Comparison of ENCODE assay signal across 25 cellular contexts in the genomic region with DNA sequence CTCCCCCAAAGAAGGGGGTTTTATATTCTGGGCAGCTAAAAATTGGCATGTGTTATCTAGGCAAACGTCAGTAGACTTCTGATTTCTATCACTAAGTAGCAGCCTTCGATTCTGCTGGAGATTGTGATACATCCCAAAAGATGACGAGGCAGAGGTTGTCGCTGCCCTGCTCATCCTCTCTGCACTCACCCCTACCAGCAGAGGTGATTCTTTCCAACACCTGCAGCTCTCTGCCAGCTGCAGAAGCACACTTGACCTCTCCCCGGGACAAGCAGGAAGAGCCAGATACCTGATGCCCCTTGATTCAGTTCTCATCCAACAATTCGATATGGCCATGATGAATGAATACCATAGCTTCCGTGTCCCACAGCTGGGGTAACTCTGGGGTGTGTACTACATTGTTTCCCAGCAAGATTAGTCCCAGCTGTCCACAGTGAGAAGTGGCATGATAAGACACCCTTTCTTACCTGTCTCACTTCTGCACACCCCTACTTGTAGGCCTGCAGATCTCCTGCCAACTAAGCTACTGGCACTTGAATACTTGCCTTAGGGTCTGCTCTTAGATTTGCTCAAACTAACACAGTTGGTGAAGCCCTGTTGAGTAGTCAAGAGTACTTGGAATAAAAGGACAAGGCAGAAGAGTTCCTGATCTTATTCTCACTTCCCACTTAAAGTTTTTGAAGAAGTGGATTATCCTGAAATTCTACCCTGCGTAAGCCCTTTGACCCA. TPM values are rescaled to one million over a fixed set of nuclear protein-coding genes. Genes with fewer than 3 reads are reported as not detected.
DNase-seq lines count a peak whose midpoint lies in the region; ATAC-seq and TF ChIP-seq lines count a peak whose summit lies in the region.
"Had no signal": no experiment of that assay in that cellular context is flagged by ENCODE, and none has a peak within 500 bp of the region (broad histone marks: within the 10 kb centered on the region; RNA-seq: fewer than 3 reads in every experiment).

No MANE protein-coding gene starts in this region.

- intact Hi-C loops in body of pancreas (cut with DNase I) = no loop called here

- no peaks in the 10 kb centered on the region for H3K27me3 ChIP-seq in body of pancreas
- H3K27me3 ChIP-seq in MG63 = peaks cover 3% of the 10 kb centered on the region; the same call in 1 of the 2 replicates
- H3K27me3 ChIP-seq: foreskin keratinocyte had no signal

- ATAC-seq in body of pancreas = no peak
- no peak for ATAC-seq in GM21515 (IDR thresholded peaks at IDR 0.05; ENCODE audit: unreplicated experiment)
- ATAC-seq in activated CD8-positive, alpha-beta memory T cell treated with anti-CD3 and anti-CD28 coated beads, Interleukin-2, amount 10 ng/mL, durations not matched to agents 7 days and 5 days = no peak
- ATAC-seq: foreskin keratinocyte, left cardiac atrium had no signal

- TF ChIP-seq POLR2A in body of pancreas (IDR thresholded peaks at IDR 0.05) = no peak

- H3K27ac ChIP-seq in body of pancreas = peak overlapping the region in 3 of 4 donors; percentile 13 to 43 (median 18)
- H3K27ac ChIP-seq: foreskin keratinocyte, GM23248, parathyroid adenoma, PC-9 had no signal

- peak; percentile 93 for DNase-seq in DMS53 treated with DMSO at 0.1 percent for 48 hours (lab: John Stamatoyannopoulos, UW; ENCODE audit: unreplicated experiment)
- DNase-seq in NCI-H2196 (lab: John Stamatoyannopoulos, UW; ENCODE audit: unreplicated experiment) = peak; percentile 71
- no peak for DNase-seq in body of pancreas
- peak; percentile 23 for DNase-seq in mucosa of gallbladder (ENCODE audit: low spot score)
- DNase-seq in MG63 = no peak
- no peak for DNase-seq in NCI-H1048 (lab: John Stamatoyannopoulos, UW)
- no peak for DNase-seq in activated CD8-positive, alpha-beta memory T cell treated with anti-CD3 and anti-CD28 coated beads, Interleukin-2, amount 10 ng/mL, durations not matched to agents 7 days and 5 days
- DNase-seq: activated CD4-positive, alpha-beta T cell treated with anti-CD3 and anti-CD28 coated beads for 48 hours; activated naive CD4-positive, alpha-beta T cell; activated T-cell treated with anti-CD3 and anti-CD28 coated beads, Interleukin-2, amount 50 U/mL, for 48 hours; C1 segment of cervical spinal cord; effector memory CD4-positive, alpha-beta T cell; foreskin keratinocyte; GM23248; left cardiac atrium; NCI-H1436; NCI-H2171; nephron progenitor cell; NK-92 treated with Interleukin-12 subunit alpha and Interleukin-12 subunit beta, amount 100 ng/mL, for 24 hours; PC-9; right cardiac atrium had no signal

- peaks cover 35% of the 10 kb centered on the region for H3K27me3 Mint-ChIP-seq in activated CD8-positive, alpha-beta memory T cell treated with anti-CD3 and anti-CD28 coated beads, Interleukin-2, amount 10 ng/mL, durations not matched to agents 7 days and 5 days

- H3K9me3 Mint-ChIP-seq in activated CD8-positive, alpha-beta memory T cell treated with anti-CD3 and anti-CD28 coated beads, Interleukin-2, amount 10 ng/mL, durations not matched to agents 7 days and 5 days (ENCODE audit: low read depth) = no peaks in the 10 kb centered on the region
- H3K9me3 Mint-ChIP-seq: nephron progenitor cell; stimulated activated naive CD8-positive, alpha-beta T cell treated with anti-CD3 and anti-CD28 coated beads, Interleukin-15, Interleukin-2, amounts not matched to agents 100 ng/mL and 50 ng/mL, for 24 hours had no signal

- no peak overlapping the region for H3K4me3 Mint-ChIP-seq in activated CD8-positive, alpha-beta memory T cell treated with anti-CD3 and anti-CD28 coated beads, Interleukin-2, amount 10 ng/mL, durations not matched to agents 7 days and 5 days
- H3K4me3 Mint-ChIP-seq: brain; nephron progenitor cell; stimulated activated naive CD8-positive, alpha-beta T cell treated with anti-CD3 and anti-CD28 coated beads, Interleukin-15, Interleukin-2, amounts not matched to agents 100 ng/mL and 50 ng/mL, for 24 hours had no signal

- no peak overlapping the region for H3K4me3 ChIP-seq in body of pancreas
- H3K4me3 ChIP-seq in MG63 = no peak overlapping the region
- H3K4me3 ChIP-seq: GM23248, PC-9 had no signal

- H3K27ac Mint-ChIP-seq in activated CD8-positive, alpha-beta memory T cell treated with anti-CD3 and anti-CD28 coated beads, Interleukin-2, amount 10 ng/mL, durations not matched to agents 7 days and 5 days = no peak overlapping the region
- H3K27ac Mint-ChIP-seq: nephron progenitor cell; stimulated activated naive CD8-positive, alpha-beta T cell treated with anti-CD3 and anti-CD28 coated beads, Interleukin-15, Interleukin-2, amounts not matched to agents 100 ng/mL and 50 ng/mL, for 24 hours had no signal

- H3K9me3 ChIP-seq in body of pancreas (no peaks in the 10 kb centered on the region), MG63 (no peaks in the 10 kb centered on the region)

- WGBS in body of pancreas, 2 donors = 34 to 35% methylated on average over 8 of the region's 8 CpGs

- TF ChIP-seq CTCF in body of pancreas (IDR thresholded peaks at IDR 0.05) = no peak

- H3K4me1 Mint-ChIP-seq in activated CD8-positive, alpha-beta memory T cell treated with anti-CD3 and anti-CD28 coated beads, Interleukin-2, amount 10 ng/mL, durations not matched to agents 7 days and 5 days = no peaks in the 10 kb centered on the region
- H3K4me1 Mint-ChIP-seq: nephron progenitor cell had no signal

- no peaks in the 10 kb centered on the region for H3K36me3 ChIP-seq in body of pancreas (replicated peaks in 1 of 2; ENCODE audit: insufficient read depth in 1 of 2, low read depth in 2 of 2)
- no peaks in the 10 kb centered on the region for H3K36me3 ChIP-seq in MG63

- CTCF ChIA-PET in activated CD8-positive, alpha-beta memory T cell treated with anti-CD3 and anti-CD28 coated beads, Interleukin-2, amount 10 ng/mL, durations not matched to agents 7 days and 5 days (lab: Charles Lee) = no interaction called here

- peaks cover 21% of the 10 kb centered on the region for H3K4me1 ChIP-seq in body of pancreas
- H3K4me1 ChIP-seq: foreskin keratinocyte, parathyroid adenoma had no signal

- no peaks in the 10 kb centered on the region for H3K36me3 Mint-ChIP-seq in activated CD8-positive, alpha-beta memory T cell treated with anti-CD3 and anti-CD28 coated beads, Interleukin-2, amount 10 ng/mL, durations not matched to agents 7 days and 5 days
- H3K36me3 Mint-ChIP-seq: brain had no signal

RNA-seq across cellular contexts. Expression of a gene that starts 37.6 kb away (rescaled TPM):
- total RNA-seq in body of pancreas (10 to 100 TPM; 24.1 to 35.0 TPM), mucosa of gallbladder (65.6 TPM)
- 46.4 and 78.3 TPM in 2 replicates for total RNA-seq in MG63 (2014; rRNA removed; shearing (Covaris generic); ENCODE audit: low replicate concordance)
- 10 to 100 TPM; 16.8 to 21.8 TPM for total RNA-seq in activated CD8-positive, alpha-beta memory T cell treated with anti-CD3 and anti-CD28 coated beads, Interleukin-2, amount 10 ng/mL, durations not matched to agents 7 days and 5 days

Comparison
In these comparisons a context has a peak if more than half of its experiments do, and no peak if none do; other contexts are left out.
1. DNase-seq: peak in DMS53 treated with DMSO at 0.1 percent for 48 hours (single experiment), NCI-H2196 (single experiment) and mucosa of gallbladder (single experiment); none in body of pancreas (0 of 4), MG63 (single experiment), NCI-H1048 (single experiment) and activated CD8-positive, alpha-beta memory T cell treated with anti-CD3 and anti-CD28 coated beads, Interleukin-2, amount 10 ng/mL, durations not matched to agents 7 days and 5 days (single experiment).